ENCODE assay signal across 25 cellular contexts in genomic region chr10:42984761-42985325, GRCh38.
DNase-seq lines count a peak whose midpoint lies in the region; ATAC-seq and TF ChIP-seq lines count a peak whose summit lies in the region.
"Had no signal": no experiment of that assay in that cellular context is flagged by ENCODE, and none has a peak within 500 bp of the region (broad histone marks: within the 10 kb centered on the region; RNA-seq: fewer than 3 reads in every experiment).

No MANE protein-coding gene starts in this region.

- TF ChIP-seq CTCF in coronary artery (IDR thresholded peaks at IDR 0.05) (no peak), lower lobe of right lung (IDR thresholded peaks at IDR 0.05) (no peak), transverse colon (IDR thresholded peaks at IDR 0.05) (no peak)

- WGBS in transverse colon (ENCODE audit: low coverage in 1 of 2), 2 donors = 91% methylated on average over 13 of the region's 13 CpGs; no CpG with 5 or more reads in 1 of the 2 donors

- H3K9me3 ChIP-seq in lower lobe of right lung (no peaks in the 10 kb centered on the region), transverse colon (no peaks in the 10 kb centered on the region)
- H3K9me3 ChIP-seq: HAP-1, SJSA1, upper lobe of left lung had no signal

- no peaks in the 10 kb centered on the region for H3K36me3 Mint-ChIP-seq in activated CD4-positive, alpha-beta T cell treated with anti-CD3 and anti-CD28 coated beads, Interleukin-2, amount 10 ng/mL, durations not matched to agents 24 days and 14 days (ENCODE audit: low read depth)
- H3K36me3 Mint-ChIP-seq: activated naive CD4-positive, alpha-beta T cell treated with anti-CD3 and anti-CD28 coated beads, Interleukin-2, amount 50 U/mL, for 24 hours; naive thymus-derived CD4-positive, alpha-beta T cell; T-cell had no signal

- no peaks in the 10 kb centered on the region for H3K9me3 Mint-ChIP-seq in activated CD4-positive, alpha-beta T cell treated with anti-CD3 and anti-CD28 coated beads, Interleukin-2, amount 10 ng/mL, durations not matched to agents 24 days and 14 days
- H3K9me3 Mint-ChIP-seq: activated naive CD4-positive, alpha-beta T cell treated with anti-CD3 and anti-CD28 coated beads, Interleukin-2, amount 50 U/mL, for 24 hours; activated T-cell treated with anti-CD3 and anti-CD28 coated beads, Interleukin-2, amount 50 U/mL, for 4 hours; naive thymus-derived CD4-positive, alpha-beta T cell; T-cell had no signal

- no peak for ATAC-seq in Right ventricle myocardium inferior
- ATAC-seq in left ventricle myocardium superior = no peak
- no peak for ATAC-seq in lower lobe of right lung
- ATAC-seq in GM21576 (IDR thresholded peaks at IDR 0.05; ENCODE audit: unreplicated experiment) = no peak
- ATAC-seq: activated CD8-positive, alpha-beta T cell treated with anti-CD3 and anti-CD28 coated beads, Interleukin-2, amount 10 ng/mL, durations not matched to agents 7 days and 5 days; activated T-cell treated with anti-CD3 and anti-CD28 coated beads, Interleukin-2, amount 50 U/mL, for 4 hours; naive thymus-derived CD4-positive, alpha-beta T cell; sciatic nerve; T-cell had no signal

- no peaks in the 10 kb centered on the region for H3K36me3 ChIP-seq in lower lobe of right lung
- no peaks in the 10 kb centered on the region for H3K36me3 ChIP-seq in transverse colon
- H3K36me3 ChIP-seq: HAP-1, SJSA1, upper lobe of left lung had no signal

- H3K27me3 ChIP-seq in lower lobe of right lung (ENCODE audit: low read depth) (no peaks in the 10 kb centered on the region), transverse colon (no peaks in the 10 kb centered on the region)
- H3K27me3 ChIP-seq: SJSA1, upper lobe of left lung had no signal

- TF ChIP-seq EP300 in transverse colon (IDR thresholded peaks at IDR 0.05; ENCODE audit: low read depth) = no peak

- H3K27me3 Mint-ChIP-seq in activated CD4-positive, alpha-beta T cell treated with anti-CD3 and anti-CD28 coated beads, Interleukin-2, amount 10 ng/mL, durations not matched to agents 24 days and 14 days = no peaks in the 10 kb centered on the region
- H3K27me3 Mint-ChIP-seq: activated naive CD4-positive, alpha-beta T cell treated with anti-CD3 and anti-CD28 coated beads, Interleukin-2, amount 50 U/mL, for 24 hours; T-cell had no signal

- in situ Hi-C loops in transverse colon (cut with MboI; ENCODE audit: low pct_ligation_motif_present in 1 of 4, low pct_unique_long_range_greater_than_20kb in 1 of 4, low sequenced_read_pairs in 3 of 4) = no loop called here

- no peak for TF ChIP-seq POLR2A in transverse colon (IDR thresholded peaks at IDR 0.05)

- no peak overlapping the region for H3K27ac Mint-ChIP-seq in activated CD4-positive, alpha-beta T cell treated with anti-CD3 and anti-CD28 coated beads, Interleukin-2, amount 10 ng/mL, durations not matched to agents 24 days and 14 days
- H3K27ac Mint-ChIP-seq: activated CD8-positive, alpha-beta T cell treated with anti-CD3 and anti-CD28 coated beads, Interleukin-2, amount 10 ng/mL, durations not matched to agents 7 days and 5 days; activated naive CD4-positive, alpha-beta T cell treated with anti-CD3 and anti-CD28 coated beads, Interleukin-2, amount 50 U/mL, for 24 hours; naive thymus-derived CD4-positive, alpha-beta T cell; T-cell had no signal

- H3K4me1 ChIP-seq in lower lobe of right lung (no peaks in the 10 kb centered on the region), transverse colon (no peaks in the 10 kb centered on the region)
- H3K4me1 ChIP-seq: HAP-1, parathyroid adenoma, SJSA1, upper lobe of left lung had no signal

- DNase-seq in Right ventricle myocardium inferior (ENCODE audit: missing footprints) = peak; percentile 50
- no peak for DNase-seq in left ventricle myocardium superior
- DNase-seq in coronary artery (ENCODE audit: low spot score) = peak; percentile 49
- peak; percentile 36 for DNase-seq in lower lobe of right lung
- peak; percentile 5 for DNase-seq in transverse colon
- no peak for DNase-seq in activated CD4-positive, alpha-beta T cell treated with anti-CD3 and anti-CD28 coated beads, Interleukin-2, amount 10 ng/mL, durations not matched to agents 24 days and 14 days
- DNase-seq in stimulated activated naive CD4-positive, alpha-beta T cell treated with Interleukin-2 at 50 U/mL for 16 hours (lab: John Stamatoyannopoulos, UW) = no peak
- DNase-seq: activated CD8-positive, alpha-beta T cell treated with anti-CD3 and anti-CD28 coated beads, Interleukin-2, amount 10 ng/mL, durations not matched to agents 7 days and 5 days; activated T-cell treated with anti-CD3 and anti-CD28 coated beads, Interleukin-2, amount 50 U/mL, for 4 hours; DMS79; GF-D8; NCI-H1048; NCI-H187; NCI-H526; stimulated activated CD4-positive, alpha-beta T cell treated with anti-CD3 and anti-CD28 coated beads, Interleukin-15, amount 100 ng/mL, for 24 hours; upper lobe of left lung had no signal

- no peak overlapping the region for H3K27ac ChIP-seq in coronary artery
- H3K27ac ChIP-seq in lower lobe of right lung = no peak overlapping the region
- no peak overlapping the region for H3K27ac ChIP-seq in transverse colon
- H3K27ac ChIP-seq: HL-60, parathyroid adenoma, SJSA1, upper lobe of left lung had no signal

- intact Hi-C loops in Right ventricle myocardium inferior (cut with DNase I) = no loop called here
- intact Hi-C loops in left ventricle myocardium superior (cut with micrococcal nuclease) = no loop called here
- intact Hi-C loops in lower lobe of right lung (cut with DNase I) = no loop called here
- intact Hi-C loops in transverse colon (cut with DNase I; ENCODE audit: low total_unique reads) = no loop called here
- intact Hi-C loops in activated CD4-positive, alpha-beta T cell treated with anti-CD3 and anti-CD28 coated beads, Interleukin-2, amount 10 ng/mL, durations not matched to agents 24 days and 14 days (cut with micrococcal nuclease) = no loop called here

- H3K4me3 ChIP-seq in coronary artery (no peak overlapping the region), lower lobe of right lung (no peak overlapping the region), transverse colon (no peak overlapping the region)
- H3K4me3 ChIP-seq: HAP-1, SJSA1, upper lobe of left lung had no signal

- no peaks in the 10 kb centered on the region for H3K4me1 Mint-ChIP-seq in activated CD4-positive, alpha-beta T cell treated with anti-CD3 and anti-CD28 coated beads, Interleukin-2, amount 10 ng/mL, durations not matched to agents 24 days and 14 days

- H3K4me3 Mint-ChIP-seq in activated CD4-positive, alpha-beta T cell treated with anti-CD3 and anti-CD28 coated beads, Interleukin-2, amount 10 ng/mL, durations not matched to agents 24 days and 14 days = no peak overlapping the region
- H3K4me3 Mint-ChIP-seq: activated CD8-positive, alpha-beta T cell treated with anti-CD3 and anti-CD28 coated beads, Interleukin-2, amount 10 ng/mL, durations not matched to agents 7 days and 5 days; activated naive CD4-positive, alpha-beta T cell treated with anti-CD3 and anti-CD28 coated beads, Interleukin-2, amount 50 U/mL, for 24 hours; activated T-cell treated with anti-CD3 and anti-CD28 coated beads, Interleukin-2, amount 50 U/mL, for 4 hours; naive thymus-derived CD4-positive, alpha-beta T cell; T-cell had no signal

Comparison
In these comparisons a context has a peak if more than half of its experiments do, and no peak if none do; other contexts are left out.
1. DNase-seq: peak in Right ventricle myocardium inferior (single experiment), coronary artery (single experiment), lower lobe of right lung (single experiment) and transverse colon (single experiment); none in left ventricle myocardium superior (single experiment), activated CD4-positive, alpha-beta T cell treated with anti-CD3 and anti-CD28 coated beads, Interleukin-2, amount 10 ng/mL, durations not matched to agents 24 days and 14 days (single experiment) and stimulated activated naive CD4-positive, alpha-beta T cell treated with Interleukin-2 at 50 U/mL for 16 hours (single experiment).